In genomic region chr11:75554258-75555022, GRCh38 we compare ENCODE assay signal across 8 cellular contexts. TPM values are rescaled to one million over a fixed set of nuclear protein-coding genes. Genes with fewer than 3 reads are reported as not detected.
DNase-seq lines count a peak whose midpoint lies in the region; ATAC-seq and TF ChIP-seq lines count a peak whose summit lies in the region.

No MANE protein-coding gene starts in this region.

- DNase-seq in GM04503 (ENCODE audit: low read depth) (peak; percentile 97), foreskin melanocyte (peak; percentile 47), omental fat pad (ENCODE audit: low spot score) (peak; percentile 62), DMS53 treated with DMSO at 0.1 percent for 48 hours (lab: John Stamatoyannopoulos, UW; ENCODE audit: unreplicated experiment) (no peak), NCI-H2081 treated with DMSO at 0.1 percent for 48 hours (lab: John Stamatoyannopoulos, UW) (no peak)
- DNase-seq in activated CD8-positive, alpha-beta memory T cell treated with anti-CD3 and anti-CD28 coated beads for 24 hours: no peak
- DNase-seq in stimulated activated CD4-positive, alpha-beta T cell treated with anti-CD3 and anti-CD28 coated beads, Interleukin-12 subunit alpha, Interleukin-12 subunit beta, amount 100 ng/mL, for 4 hours: no peak

- no peak for TF ChIP-seq CTCF in omental fat pad (IDR thresholded peaks at IDR 0.05)

- ATAC-seq in SK-N-SH treated with all-trans-retinoic acid at 6 μM for 48 hours: peak; percentile 82
- ATAC-seq in omental fat pad (ENCODE audit: low FRiP score): peak; percentile 89

TF ChIP-seq in SK-N-SH treated with all-trans-retinoic acid at 6 μM for 48 hours, 23 proteins besides CTCF, POLR2A, EP300 and RAD21:
- TF ChIP-seq SNAI2 (CRISPR knock-in tag; IDR thresholded peaks at IDR 0.05): no peak
- TF ChIP-seq TCF4 (CRISPR knock-in tag; IDR thresholded peaks at IDR 0.05; ENCODE audit: borderline replicate concordance): peak; percentile 80; the same call in 1 of the 2 replicates

RNA-seq across cellular contexts. Expression of gene SERPINH1, which starts 7.6 kb away (rescaled TPM):
- 100 to 1,000 TPM; 307 to 804 (median 482) TPM for total RNA-seq in omental fat pad

RNA-seq across cellular contexts. Expression of gene GDPD5, which starts 28.7 kb away (rescaled TPM):
- 10 to 100 TPM; 23.6 to 34.7 (median 31.7) TPM for total RNA-seq in omental fat pad

Comparison
In these comparisons a context has a peak if more than half of its experiments do, and no peak if none do; other contexts are left out.
1. DNase-seq: peak in GM04503 (single experiment), foreskin melanocyte (single experiment) and omental fat pad (single experiment); none in DMS53 treated with DMSO at 0.1 percent for 48 hours (single experiment), activated CD8-positive, alpha-beta memory T cell treated with anti-CD3 and anti-CD28 coated beads for 24 hours (single experiment), stimulated activated CD4-positive, alpha-beta T cell treated with anti-CD3 and anti-CD28 coated beads, Interleukin-12 subunit alpha, Interleukin-12 subunit beta, amount 100 ng/mL, for 4 hours (single experiment) and NCI-H2081 treated with DMSO at 0.1 percent for 48 hours (single experiment).